In the genomic region with DNA sequence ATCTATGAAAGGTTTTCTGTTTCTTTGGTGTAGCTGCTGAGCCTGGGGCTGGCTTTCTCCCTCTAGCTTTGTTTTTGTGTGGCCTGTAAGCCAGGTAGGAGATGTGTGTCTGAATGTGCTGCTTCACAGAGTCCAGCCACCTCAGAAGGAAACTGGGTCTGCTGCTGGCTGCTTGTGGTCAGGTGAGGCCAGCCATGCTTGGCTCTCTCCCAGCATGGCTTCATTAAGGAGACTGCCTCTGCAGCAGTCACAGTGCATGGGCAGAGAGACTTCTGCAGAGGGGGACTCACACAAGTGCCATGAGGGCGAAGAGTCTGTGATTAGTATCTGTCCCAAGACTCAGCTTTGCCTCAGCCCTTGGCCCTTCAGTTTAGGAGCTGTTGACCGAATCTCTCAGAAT, we compare ENCODE assay signal across 8 cellular contexts. TPM values are rescaled to one million over a fixed set of nuclear protein-coding genes. Genes with fewer than 3 reads are reported as not detected.
DNase-seq lines count a peak whose midpoint lies in the region; ATAC-seq, FAIRE-seq and TF ChIP-seq lines count a peak whose summit lies in the region.

No MANE protein-coding gene starts in this region.

- peak overlapping the region; percentile 76 for H3K4me2 ChIP-seq in astrocyte (ENCODE audit: low read length)

- no peaks in the 10 kb centered on the region for H3K36me3 ChIP-seq in astrocyte (ENCODE audit: insufficient read depth, low read length)

- H3K27ac Mint-ChIP-seq in astrocyte (ENCODE audit: unreplicated experiment) (peak overlapping the region; percentile 96), nephron (peak overlapping the region; percentile 84 to 92 (median 91))

- peak overlapping the region; percentile 77 for H3K4me3 Mint-ChIP-seq in astrocyte (ENCODE audit: unreplicated experiment)
- no peak overlapping the region for H3K4me3 Mint-ChIP-seq in nephron

- H3K9me3 ChIP-seq in astrocyte (ENCODE audit: insufficient read depth, low read depth, low read length), result no peaks in the 10 kb centered on the region

- H3K27me3 Mint-ChIP-seq in astrocyte (ENCODE audit: low read depth, unreplicated experiment) (no peaks in the 10 kb centered on the region), nephron (ENCODE audit: low read depth) (no peaks in the 10 kb centered on the region)

- FAIRE-seq in astrocyte (lab: Jason Lieb, UNC), result no peak

- peaks cover 58% of the 10 kb centered on the region for H3K79me2 ChIP-seq in astrocyte (ENCODE audit: insufficient read depth, low read length)

- DNase-seq in left ventricle myocardium superior (peak; percentile 23), Right ventricle myocardium inferior (ENCODE audit: missing footprints) (no peak), astrocyte (ENCODE audit: low read depth) (peak; percentile 58), NCI-H1417 treated with DMSO at 0.1 percent for 48 hours (lab: John Stamatoyannopoulos, UW) (no peak), NCI-H748 (lab: John Stamatoyannopoulos, UW; ENCODE audit: unreplicated experiment) (no peak)
- DNase-seq in stimulated activated CD4-positive, alpha-beta T cell treated with anti-CD3 and anti-CD28 coated beads, Interleukin-12 subunit alpha, Interleukin-12 subunit beta, amount 100 ng/mL, for 4 hours, result no peak

- H3K36me3 Mint-ChIP-seq in astrocyte (ENCODE audit: low read depth, unreplicated experiment), result no peaks in the 10 kb centered on the region
- peaks cover 20% of the 10 kb centered on the region for H3K36me3 Mint-ChIP-seq in nephron (ENCODE audit: low read depth)

- no peaks in the 10 kb centered on the region for H4K20me1 ChIP-seq in astrocyte (ENCODE audit: insufficient read depth, low read length)

- peak overlapping the region; percentile 50 for H3K27ac ChIP-seq in astrocyte (ENCODE audit: low read depth, low read length)

- ATAC-seq in left ventricle myocardium superior (peak; percentile 38), Right ventricle myocardium inferior (no peak), HG03103 (IDR thresholded peaks at IDR 0.05; ENCODE audit: low read depth, unreplicated experiment) (peak; percentile 81)

- H3K4me3 ChIP-seq in astrocyte (ENCODE audit: insufficient read depth, low read depth, low read length), result peak overlapping the region; percentile 9

- H3K9me3 Mint-ChIP-seq in astrocyte (ENCODE audit: unreplicated experiment), result no peaks in the 10 kb centered on the region
- peaks cover 3% of the 10 kb centered on the region for H3K9me3 Mint-ChIP-seq in nephron

- no peaks in the 10 kb centered on the region for H3K27me3 ChIP-seq in astrocyte (ENCODE audit: insufficient read depth, low read length)

- intact Hi-C loops in left ventricle myocardium superior (cut with micrococcal nuclease) (no loop called here), Right ventricle myocardium inferior (cut with DNase I) (no loop called here)

- H3K9ac ChIP-seq in astrocyte (ENCODE audit: low read length), result peak overlapping the region; percentile 68

- peaks cover 46% of the 10 kb centered on the region for H3K4me1 ChIP-seq in astrocyte (ENCODE audit: insufficient read depth, low read length)

- H2AFZ ChIP-seq in astrocyte (ENCODE audit: low read depth, low read length), result no peak overlapping the region

- peaks cover 62% of the 10 kb centered on the region for H3K4me1 Mint-ChIP-seq in astrocyte (ENCODE audit: low read depth, unreplicated experiment)
- peaks cover 43% of the 10 kb centered on the region for H3K4me1 Mint-ChIP-seq in nephron

- TF ChIP-seq CTCF in astrocyte (IDR thresholded peaks at IDR 0.05; ENCODE audit: insufficient read depth, low read depth, low read length), result no peak
- no peak for TF ChIP-seq CTCF in nephron (IDR thresholded peaks at IDR 0.05; ENCODE audit: unreplicated experiment in 3 of 3)

RNA-seq across cellular contexts. Expression of a gene that starts 50.6 kb away (rescaled TPM):
- 8.1 TPM for total RNA-seq in left ventricle myocardium superior
- total RNA-seq in Right ventricle myocardium inferior, result 13.7 TPM
- total RNA-seq in astrocyte, result 93.8 and 109 TPM in 2 replicates

Comparison
In these comparisons a context has a peak if more than half of its experiments do, and no peak if none do; other contexts are left out.
1. DNase-seq: peak in left ventricle myocardium superior (single experiment) and astrocyte (single experiment); none in Right ventricle myocardium inferior (single experiment), NCI-H1417 treated with DMSO at 0.1 percent for 48 hours (single experiment), NCI-H748 (single experiment) and stimulated activated CD4-positive, alpha-beta T cell treated with anti-CD3 and anti-CD28 coated beads, Interleukin-12 subunit alpha, Interleukin-12 subunit beta, amount 100 ng/mL, for 4 hours (single experiment).